ENCODE assay signal across 21 cellular contexts in genomic region chr4:106172846-106173245, GRCh38.
"Had no signal": no experiment of that assay in that cellular context is flagged by ENCODE, and none has a peak within 500 bp of the region (broad histone marks: within the 10 kb centered on the region; RNA-seq: fewer than 3 reads in every experiment).

No MANE protein-coding gene starts in this region.

- H3K36me3 ChIP-seq: prostate gland had no signal

- H3K4me1 ChIP-seq: gastrocnemius medialis, prostate gland, sigmoid colon, thyroid gland, vagina had no signal

- H3K27ac ChIP-seq: dorsolateral prefrontal cortex, gastrocnemius medialis, prostate gland, sigmoid colon, skin epidermis, thyroid gland, vagina had no signal

- DNase-seq: dorsolateral prefrontal cortex; effector CD4-positive, alpha-beta T cell; foreskin fibroblast; gastrocnemius medialis; head of caudate nucleus; kidney; mesenchymal stem cell; naive thymus-derived CD8-positive, alpha-beta T cell; nephron progenitor cell; nucleus accumbens; right cardiac atrium; sigmoid colon; stimulated activated CD4-positive, alpha-beta T cell treated with anti-CD3 and anti-CD28 coated beads, Interleukin-15, amount 100 ng/mL, for 24 hours; stimulated activated CD4-positive, alpha-beta T cell treated with anti-CD3 and anti-CD28 coated beads, Interleukin-2, amount 100 ng/mL, for 48 hours; stimulated activated naive CD4-positive, alpha-beta T cell; stimulated activated naive CD8-positive, alpha-beta T cell treated with anti-CD3 and anti-CD28 coated beads, Interleukin-15, amount 100 ng/mL, for 72 hours; thyroid gland; trophoblast cell had no signal

- H3K4me3 ChIP-seq: dorsolateral prefrontal cortex, gastrocnemius medialis, prostate gland, sigmoid colon, skin epidermis, thyroid gland, vagina had no signal

- H3K27me3 ChIP-seq: dorsolateral prefrontal cortex, gastrocnemius medialis, sigmoid colon, thyroid gland, vagina had no signal

- H3K9me3 ChIP-seq: gastrocnemius medialis, prostate gland, sigmoid colon, thyroid gland, vagina had no signal
